1 cellular context compared by ENCODE assay signal in the genomic region with DNA sequence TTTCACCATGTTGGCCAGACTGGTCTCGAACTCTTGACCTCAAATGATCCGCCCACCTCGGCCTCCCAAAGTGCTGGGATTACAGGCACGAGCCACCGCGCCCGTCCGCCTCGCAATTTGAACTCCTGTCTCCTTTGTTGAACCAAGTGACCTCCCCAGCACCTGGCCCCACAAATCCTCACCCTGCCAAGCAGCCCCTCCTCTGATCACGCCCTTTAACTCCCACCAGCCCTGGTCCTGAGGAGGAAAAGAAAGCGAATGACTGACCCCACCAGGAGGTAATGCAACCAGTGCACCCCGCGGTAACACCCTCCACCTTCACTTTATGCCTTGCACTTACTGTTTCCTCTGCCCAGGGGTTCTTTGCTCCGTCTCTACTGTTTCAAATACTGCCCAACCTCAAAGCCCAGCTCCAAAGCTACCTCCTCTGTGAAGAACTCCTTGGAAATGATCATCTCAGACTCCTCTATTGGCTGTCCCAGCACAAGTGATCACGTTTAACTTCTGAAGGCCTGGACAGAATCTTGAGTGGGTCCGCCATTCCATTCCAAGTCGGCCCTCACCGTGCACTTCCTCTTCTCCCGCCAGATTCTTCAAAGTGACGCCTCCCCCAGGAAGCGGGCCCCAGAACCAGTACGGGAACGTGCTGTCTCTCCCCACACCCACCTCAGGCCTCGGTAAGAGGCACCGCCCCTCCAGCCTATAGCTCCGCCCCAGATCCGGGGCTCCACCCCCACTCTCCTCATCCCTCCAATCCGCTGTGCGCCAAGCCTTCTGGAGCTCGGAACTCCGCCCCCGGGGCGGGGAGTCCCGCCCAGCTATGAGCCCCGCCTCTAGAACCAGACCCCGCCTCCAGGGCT.
TF ChIP-seq lines count a peak whose summit lies in the region.

No MANE protein-coding gene starts in this region.

TF ChIP-seq in HepG2, 621 proteins besides CTCF, POLR2A, EP300 and RAD21 (continued from another document and continues in another):
- TF ChIP-seq ATF7 (IDR thresholded peaks at IDR 0.05): no peak
- peak; percentile 75; the same call in 1 of the 2 replicates for TF ChIP-seq ATF7 (CRISPR knock-in tag; IDR thresholded peaks at IDR 0.05)
- TF ChIP-seq, protein P1, sequence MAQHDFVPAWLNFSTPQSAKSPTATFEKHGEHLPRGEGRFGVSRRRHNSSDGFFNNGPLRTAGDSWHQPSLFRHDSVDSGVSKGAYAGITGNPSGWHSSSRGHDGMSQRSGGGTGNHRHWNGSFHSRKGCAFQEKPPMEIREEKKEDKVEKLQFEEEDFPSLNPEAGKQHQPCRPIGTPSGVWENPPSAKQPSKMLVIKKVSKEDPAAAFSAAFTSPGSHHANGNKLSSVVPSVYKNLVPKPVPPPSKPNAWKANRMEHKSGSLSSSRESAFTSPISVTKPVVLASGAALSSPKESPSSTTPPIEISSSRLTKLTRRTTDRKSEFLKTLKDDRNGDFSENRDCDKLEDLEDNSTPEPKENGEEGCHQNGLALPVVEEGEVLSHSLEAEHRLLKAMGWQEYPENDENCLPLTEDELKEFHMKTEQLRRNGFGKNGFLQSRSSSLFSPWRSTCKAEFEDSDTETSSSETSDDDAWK (CRISPR knock-in tag; IDR thresholded peaks at IDR 0.05): no peak
- no peak; the same call in 1 of the 2 replicates for TF ChIP-seq ZBTB20 (CRISPR knock-in tag; IDR thresholded peaks at IDR 0.05; ENCODE audit: borderline replicate concordance, low read depth)
- peak; percentile 61; the same call in 1 of the 2 replicates for TF ChIP-seq NFYB (CRISPR knock-in tag; IDR thresholded peaks at IDR 0.05)
- TF ChIP-seq, protein P2, sequence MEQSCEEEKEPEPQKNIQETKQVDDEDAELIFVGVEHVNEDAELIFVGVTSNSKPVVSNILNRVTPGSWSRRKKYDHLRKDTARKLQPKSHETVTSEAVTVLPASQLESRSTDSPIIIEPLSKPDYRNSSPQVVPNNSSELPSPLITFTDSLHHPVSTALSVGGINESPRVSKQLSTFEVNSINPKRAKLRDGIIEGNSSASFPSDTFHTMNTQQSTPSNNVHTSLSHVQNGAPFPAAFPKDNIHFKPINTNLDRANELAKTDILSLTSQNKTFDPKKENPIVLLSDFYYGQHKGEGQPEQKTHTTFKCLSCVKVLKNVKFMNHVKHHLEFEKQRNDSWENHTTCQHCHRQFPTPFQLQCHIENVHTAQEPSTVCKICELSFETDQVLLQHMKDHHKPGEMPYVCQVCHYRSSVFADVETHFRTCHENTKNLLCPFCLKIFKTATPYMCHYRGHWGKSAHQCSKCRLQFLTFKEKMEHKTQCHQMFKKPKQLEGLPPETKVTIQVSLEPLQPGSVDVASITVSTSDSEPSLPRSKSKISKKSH (CRISPR knock-in tag; IDR thresholded peaks at IDR 0.05; ENCODE audit: borderline replicate concordance): no peak
- TF ChIP-seq ZMYM2 (CRISPR knock-in tag; IDR thresholded peaks at IDR 0.05): peak; percentile 78; the same call in 1 of the 2 replicates
- TF ChIP-seq ZMAT3 (CRISPR knock-in tag; conservative IDR thresholded peaks at IDR 0.05): peak; percentile 66; the same call in 1 of the 2 replicates
- no peak for TF ChIP-seq KDM6A (CRISPR knock-in tag; IDR thresholded peaks at IDR 0.05; ENCODE audit: low read depth)
- no peak for TF ChIP-seq MBD4 (IDR thresholded peaks at IDR 0.05; ENCODE audit: borderline replicate concordance, low read length)
- TF ChIP-seq PAX8 (CRISPR knock-in tag; IDR thresholded peaks at IDR 0.05; ENCODE audit: borderline replicate concordance): no peak
- TF ChIP-seq ZNF580 (CRISPR knock-in tag; IDR thresholded peaks at IDR 0.05; ENCODE audit: borderline replicate concordance, low read depth): peak; percentile 62; the same call in 1 of the 2 replicates
- TF ChIP-seq E2F1 (CRISPR knock-in tag; IDR thresholded peaks at IDR 0.05): 0 out of 2 replicates have a peak, but pooled peaks have one; percentile 16
- no peak for TF ChIP-seq ZNF354B (CRISPR knock-in tag; IDR thresholded peaks at IDR 0.05)
- no peak for TF ChIP-seq ARHGAP35 (CRISPR knock-in tag; IDR thresholded peaks at IDR 0.05; ENCODE audit: borderline replicate concordance)
- peak; percentile 62; the same call in 1 of the 2 replicates for TF ChIP-seq EEA1 (CRISPR knock-in tag; IDR thresholded peaks at IDR 0.05; ENCODE audit: borderline replicate concordance)
- 0 out of 2 replicates have a peak, but pooled peaks have one; percentile 17 for TF ChIP-seq KAT7 (CRISPR knock-in tag; IDR thresholded peaks at IDR 0.05; ENCODE audit: borderline replicate concordance)
- TF ChIP-seq, protein P3, sequence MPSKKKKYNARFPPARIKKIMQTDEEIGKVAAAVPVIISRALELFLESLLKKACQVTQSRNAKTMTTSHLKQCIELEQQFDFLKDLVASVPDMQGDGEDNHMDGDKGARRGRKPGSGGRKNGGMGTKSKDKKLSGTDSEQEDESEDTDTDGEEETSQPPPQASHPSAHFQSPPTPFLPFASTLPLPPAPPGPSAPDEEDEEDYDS (CRISPR knock-in tag; IDR thresholded peaks at IDR 0.05): peak; percentile 84
- peak; percentile 46 for TF ChIP-seq POLR2AphosphoS5 (IDR thresholded peaks at IDR 0.05; ENCODE audit: low read depth, low read length)
- 0 out of 2 replicates have a peak, but pooled peaks have one; percentile 68 for TF ChIP-seq ZSCAN29 (CRISPR knock-in tag; conservative IDR thresholded peaks at IDR 0.05)
- no peak for TF ChIP-seq CENPBD1 (CRISPR knock-in tag; IDR thresholded peaks at IDR 0.05; ENCODE audit: borderline replicate concordance, low read depth)
- TF ChIP-seq, protein P4, sequence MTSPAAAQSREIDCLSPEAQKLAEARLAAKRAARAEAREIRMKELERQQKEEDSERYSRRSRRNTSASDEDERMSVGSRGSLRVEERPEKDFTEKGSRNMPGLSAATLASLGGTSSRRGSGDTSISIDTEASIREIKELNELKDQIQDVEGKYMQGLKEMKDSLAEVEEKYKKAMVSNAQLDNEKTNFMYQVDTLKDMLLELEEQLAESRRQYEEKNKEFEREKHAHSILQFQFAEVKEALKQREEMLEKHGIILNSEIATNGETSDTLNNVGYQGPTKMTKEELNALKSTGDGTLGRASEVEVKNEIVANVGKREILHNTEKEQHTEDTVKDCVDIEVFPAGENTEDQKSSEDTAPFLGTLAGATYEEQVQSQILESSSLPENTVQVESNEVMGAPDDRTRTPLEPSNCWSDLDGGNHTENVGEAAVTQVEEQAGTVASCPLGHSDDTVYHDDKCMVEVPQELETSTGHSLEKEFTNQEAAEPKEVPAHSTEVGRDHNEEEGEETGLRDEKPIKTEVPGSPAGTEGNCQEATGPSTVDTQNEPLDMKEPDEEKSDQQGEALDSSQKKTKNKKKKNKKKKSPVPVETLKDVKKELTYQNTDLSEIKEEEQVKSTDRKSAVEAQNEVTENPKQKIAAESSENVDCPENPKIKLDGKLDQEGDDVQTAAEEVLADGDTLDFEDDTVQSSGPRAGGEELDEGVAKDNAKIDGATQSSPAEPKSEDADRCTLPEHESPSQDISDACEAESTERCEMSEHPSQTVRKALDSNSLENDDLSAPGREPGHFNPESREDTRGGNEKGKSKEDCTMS (CRISPR knock-in tag; conservative IDR thresholded peaks at IDR 0.05): no peak
- peak; percentile 80 for TF ChIP-seq ZNF687 (CRISPR knock-in tag; IDR thresholded peaks at IDR 0.05)
- peak; percentile 41; the same call in 1 of the 2 replicates for TF ChIP-seq TAF1 (CRISPR knock-in tag; IDR thresholded peaks at IDR 0.05)
- 0 out of 2 replicates have a peak, but pooled peaks have one; percentile 23 for TF ChIP-seq KDM5B (CRISPR knock-in tag; IDR thresholded peaks at IDR 0.05; ENCODE audit: borderline replicate concordance)
- TF ChIP-seq TBX2 (CRISPR knock-in tag; IDR thresholded peaks at IDR 0.05; ENCODE audit: borderline replicate concordance): peak; percentile 18; the same call in 1 of the 2 replicates
- no peak for TF ChIP-seq ZNF34 (CRISPR knock-in tag; IDR thresholded peaks at IDR 0.05; ENCODE audit: borderline replicate concordance)
- TF ChIP-seq FOXC1 (CRISPR knock-in tag; IDR thresholded peaks at IDR 0.05; ENCODE audit: borderline replicate concordance): peak; percentile 87
- TF ChIP-seq ZFX (CRISPR knock-in tag; IDR thresholded peaks at IDR 0.05; ENCODE audit: low read depth): peak; percentile 69; the same call in 1 of the 2 replicates
- TF ChIP-seq, protein P5, sequence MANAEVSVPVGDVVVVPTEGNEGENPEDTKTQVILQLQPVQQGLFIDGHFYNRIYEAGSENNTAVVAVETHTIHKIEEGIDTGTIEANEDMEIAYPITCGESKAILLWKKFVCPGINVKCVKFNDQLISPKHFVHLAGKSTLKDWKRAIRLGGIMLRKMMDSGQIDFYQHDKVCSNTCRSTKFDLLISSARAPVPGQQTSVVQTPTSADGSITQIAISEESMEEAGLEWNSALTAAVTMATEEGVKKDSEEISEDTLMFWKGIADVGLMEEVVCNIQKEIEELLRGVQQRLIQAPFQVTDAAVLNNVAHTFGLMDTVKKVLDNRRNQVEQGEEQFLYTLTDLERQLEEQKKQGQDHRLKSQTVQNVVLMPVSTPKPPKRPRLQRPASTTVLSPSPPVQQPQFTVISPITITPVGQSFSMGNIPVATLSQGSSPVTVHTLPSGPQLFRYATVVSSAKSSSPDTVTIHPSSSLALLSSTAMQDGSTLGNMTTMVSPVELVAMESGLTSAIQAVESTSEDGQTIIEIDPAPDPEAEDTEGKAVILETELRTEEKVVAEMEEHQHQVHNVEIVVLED (CRISPR knock-in tag; IDR thresholded peaks at IDR 0.05; ENCODE audit: borderline replicate concordance): 0 out of 2 replicates have a peak, but pooled peaks have one; percentile 28
- TF ChIP-seq ZC3H13 (CRISPR knock-in tag; IDR thresholded peaks at IDR 0.05): peak; percentile 73; the same call in 1 of the 2 replicates
- no peak for TF ChIP-seq CREB1 (IDR thresholded peaks at IDR 0.05)
- TF ChIP-seq CREB1 (CRISPR knock-in tag; IDR thresholded peaks at IDR 0.05): 0 out of 2 replicates have a peak, but pooled peaks have one; percentile 32
- no peak for TF ChIP-seq HMGA1 (CRISPR knock-in tag; conservative IDR thresholded peaks at IDR 0.05)
- TF ChIP-seq NAIF1 (CRISPR knock-in tag; IDR thresholded peaks at IDR 0.05; ENCODE audit: borderline replicate concordance): peak; percentile 53; the same call in 1 of the 2 replicates
- TF ChIP-seq, protein P6, sequence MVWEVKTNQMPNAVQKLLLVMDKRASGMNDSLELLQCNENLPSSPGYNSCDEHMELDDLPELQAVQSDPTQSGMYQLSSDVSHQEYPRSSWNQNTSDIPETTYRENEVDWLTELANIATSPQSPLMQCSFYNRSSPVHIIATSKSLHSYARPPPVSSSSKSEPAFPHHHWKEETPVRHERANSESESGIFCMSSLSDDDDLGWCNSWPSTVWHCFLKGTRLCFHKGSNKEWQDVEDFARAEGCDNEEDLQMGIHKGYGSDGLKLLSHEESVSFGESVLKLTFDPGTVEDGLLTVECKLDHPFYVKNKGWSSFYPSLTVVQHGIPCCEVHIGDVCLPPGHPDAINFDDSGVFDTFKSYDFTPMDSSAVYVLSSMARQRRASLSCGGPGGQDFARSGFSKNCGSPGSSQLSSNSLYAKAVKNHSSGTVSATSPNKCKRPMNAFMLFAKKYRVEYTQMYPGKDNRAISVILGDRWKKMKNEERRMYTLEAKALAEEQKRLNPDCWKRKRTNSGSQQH (CRISPR knock-in tag; IDR thresholded peaks at IDR 0.05; ENCODE audit: low read depth): peak; percentile 81
- 0 out of 2 replicates have a peak, but pooled peaks have one; percentile 8 for TF ChIP-seq ZSCAN21 (CRISPR knock-in tag; IDR thresholded peaks at IDR 0.05; ENCODE audit: borderline replicate concordance)
- peak; percentile 91 for TF ChIP-seq ZNF441 (CRISPR knock-in tag; IDR thresholded peaks at IDR 0.05; ENCODE audit: borderline replicate concordance)
- TF ChIP-seq TFDP2 (CRISPR knock-in tag; IDR thresholded peaks at IDR 0.05): peak; percentile 85; the same call in 1 of the 2 replicates
